Comparison of ENCODE assay signal across 1 cellular context in genomic region chr1:161009602-161010211, GRCh38.
TF ChIP-seq lines count a peak whose summit lies in the region.

No MANE protein-coding gene starts in this region.

TF ChIP-seq in HepG2, 621 proteins besides CTCF, POLR2A, EP300 and RAD21:
- TF ChIP-seq ZNF33B (CRISPR knock-in tag; IDR thresholded peaks at IDR 0.05) (no peak), ZNF629 (CRISPR knock-in tag; conservative IDR thresholded peaks at IDR 0.05) (0 out of 2 replicates have a peak, but pooled peaks have one; percentile 28)
